In the genomic region with DNA sequence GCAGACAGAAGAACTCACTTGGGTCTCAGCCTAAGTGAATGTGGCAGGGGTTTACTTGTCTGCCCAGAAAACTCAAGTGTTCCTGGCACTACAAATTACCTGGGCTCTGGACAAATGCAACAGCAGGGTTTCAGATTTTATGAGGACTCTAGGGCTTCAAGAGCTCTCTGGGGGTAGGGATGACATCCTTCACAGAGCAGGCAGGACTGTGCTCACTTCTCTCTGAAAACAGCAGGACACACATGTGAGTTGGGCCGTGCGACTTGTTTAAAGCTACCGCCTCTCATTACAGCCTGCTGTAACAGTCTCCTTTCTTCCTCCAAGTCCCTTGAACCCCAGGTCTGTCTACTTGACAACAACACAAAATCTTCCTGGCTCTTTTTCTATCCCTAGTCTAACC, we compare ENCODE assay signal across 19 cellular contexts.
DNase-seq lines count a peak whose midpoint lies in the region; ATAC-seq and TF ChIP-seq lines count a peak whose summit lies in the region.
"Had no signal": no experiment of that assay in that cellular context is flagged by ENCODE, and none has a peak within 500 bp of the region (broad histone marks: within the 10 kb centered on the region; RNA-seq: fewer than 3 reads in every experiment).

No MANE protein-coding gene starts in this region.

- TF ChIP-seq CTCF in GM23338 (conservative IDR thresholded peaks at IDR 0.05; ENCODE audit: low read depth in 2 of 2) = no peak
- no peak for TF ChIP-seq CTCF in nephron (IDR thresholded peaks at IDR 0.05; ENCODE audit: unreplicated experiment in 3 of 3)

- H3K27me3 Mint-ChIP-seq in GM23338 (ENCODE audit: insufficient read depth, low read depth, poor library complexity) (peaks cover 2% of the 10 kb centered on the region), nephron (ENCODE audit: low read depth) (peaks cover 13% of the 10 kb centered on the region)
- H3K27me3 Mint-ChIP-seq: CD4-positive, CD25-positive, alpha-beta regulatory T cell had no signal

- H3K9me3 Mint-ChIP-seq in GM23338 = peaks cover 7% of the 10 kb centered on the region; the same call in 2 of the 3 replicates
- peaks cover 4% of the 10 kb centered on the region for H3K9me3 Mint-ChIP-seq in nephron

- H3K4me1 Mint-ChIP-seq in GM23338 (peaks cover 31% of the 10 kb centered on the region), nephron (peaks cover 26% of the 10 kb centered on the region)
- H3K4me1 Mint-ChIP-seq: CD4-positive, CD25-positive, alpha-beta regulatory T cell; CD8-positive, alpha-beta memory T cell had no signal

- ATAC-seq in GM23338 = no peak
- ATAC-seq in GM19467 (IDR thresholded peaks at IDR 0.05; ENCODE audit: unreplicated experiment) = no peak
- ATAC-seq: GM12878 had no signal

- H3F3A ChIP-seq in GM23338 (replicated peaks; ENCODE audit: low read depth) = no peaks in the 10 kb centered on the region

- H3K4me3 ChIP-seq in GM23338 = no peak overlapping the region
- H3K4me3 ChIP-seq: GM12878 had no signal

- H4K20me1 ChIP-seq in GM23338 (replicated peaks; ENCODE audit: insufficient read depth) = no peaks in the 10 kb centered on the region

- H3K27ac Mint-ChIP-seq in GM23338 = no peak overlapping the region
- H3K27ac Mint-ChIP-seq in nephron = peak overlapping the region in 2 of 3 experiments; percentile 40 to 41
- H3K27ac Mint-ChIP-seq: CD4-positive, CD25-positive, alpha-beta regulatory T cell; CD8-positive, alpha-beta memory T cell had no signal

- peaks cover 6% of the 10 kb centered on the region; the same call in 1 of the 2 replicates for H3K36me3 ChIP-seq in GM23338 (ENCODE audit: insufficient read depth)
- H3K36me3 ChIP-seq: BE2C had no signal

- peak overlapping the region; percentile 89; the same call in 1 of the 2 replicates for H2AFZ ChIP-seq in GM23338

- no peaks in the 10 kb centered on the region for H3K27me3 ChIP-seq in GM23338 (ENCODE audit: insufficient read depth)
- H3K27me3 ChIP-seq: BE2C had no signal

- no peak overlapping the region for H3K4me2 ChIP-seq in GM23338

- H3K4me3 Mint-ChIP-seq in GM23338 (no peak overlapping the region), nephron (no peak overlapping the region)
- H3K4me3 Mint-ChIP-seq: CD4-positive, CD25-positive, alpha-beta regulatory T cell; CD8-positive, alpha-beta memory T cell had no signal

- peaks cover 19% of the 10 kb centered on the region for H3K4me1 ChIP-seq in GM23338 (ENCODE audit: insufficient read depth)
- H3K4me1 ChIP-seq: BE2C had no signal

- peaks cover 8% of the 10 kb centered on the region; the same call in 1 of the 2 replicates for H3K9me2 ChIP-seq in GM23338 (ENCODE audit: insufficient read depth)

- no peak overlapping the region for H3K27ac ChIP-seq in GM23338 (ENCODE audit: low read depth)
- H3K27ac ChIP-seq: HL-60 had no signal

- H3K36me3 Mint-ChIP-seq in GM23338 (ENCODE audit: low read depth) = no peaks in the 10 kb centered on the region
- H3K36me3 Mint-ChIP-seq in nephron (ENCODE audit: low read depth) = no peaks in the 10 kb centered on the region
- H3K36me3 Mint-ChIP-seq: CD4-positive, CD25-positive, alpha-beta regulatory T cell; CD8-positive, alpha-beta memory T cell had no signal

- H3K79me2 ChIP-seq in GM23338 (replicated peaks; ENCODE audit: insufficient read depth) = no peaks in the 10 kb centered on the region

- peak; percentile 3 for DNase-seq in NCI-H345 (lab: John Stamatoyannopoulos, UW)
- DNase-seq in NCI-H345 treated with DMSO at 0.1 percent for 48 hours (lab: John Stamatoyannopoulos, UW; ENCODE audit: unreplicated experiment) = no peak
- DNase-seq in GM23338 (ENCODE audit: low spot score) = no peak
- peak; percentile 39 to 78 for DNase-seq in NCI-H524 (lab: John Stamatoyannopoulos, UW)
- DNase-seq in NCI-H146 treated with DMSO at 0.1 percent for 48 hours (lab: John Stamatoyannopoulos, UW; ENCODE audit: unreplicated experiment) = no peak
- no peak for DNase-seq in NCI-H1694 treated with DMSO at 0.1 percent for 48 hours (lab: John Stamatoyannopoulos, UW)
- DNase-seq: ACHN; BE2C; C1 segment of cervical spinal cord; CD4-positive, CD25-positive, alpha-beta regulatory T cell; CD8-positive, alpha-beta memory T cell; COR-L47; DMS 273 treated with DMSO at 0.1 percent for 48 hours; GF-D8; HCEC 1CT had no signal

TF ChIP-seq in GM23338, 12 proteins besides CTCF, POLR2A, EP300 and RAD21 (continues in another document):
- TF ChIP-seq EZH2 (IDR thresholded peaks at IDR 0.05; ENCODE audit: low read depth, unreplicated experiment) (no peak), ZNF331 (CRISPR knock-in tag; IDR thresholded peaks at IDR 0.05; ENCODE audit: low read depth) (no peak), NANOG (IDR thresholded peaks at IDR 0.05; ENCODE audit: borderline replicate concordance) (no peak), JUNB (IDR thresholded peaks at IDR 0.05; ENCODE audit: unreplicated experiment) (no peak), ZNF114 (CRISPR knock-in tag; IDR thresholded peaks at IDR 0.05) (no peak), POLR2AphosphoS5 (IDR thresholded peaks at IDR 0.05; ENCODE audit: low read depth) (no peak), STAT1 (IDR thresholded peaks at IDR 0.05; ENCODE audit: unreplicated experiment) (no peak), EZH2phosphoT487 (IDR thresholded peaks at IDR 0.05; ENCODE audit: unreplicated experiment) (no peak), CREB1 (CRISPR knock-in tag; IDR thresholded peaks at IDR 0.05; ENCODE audit: low read depth) (no peak)
- TF ChIP-seq, protein P1, sequence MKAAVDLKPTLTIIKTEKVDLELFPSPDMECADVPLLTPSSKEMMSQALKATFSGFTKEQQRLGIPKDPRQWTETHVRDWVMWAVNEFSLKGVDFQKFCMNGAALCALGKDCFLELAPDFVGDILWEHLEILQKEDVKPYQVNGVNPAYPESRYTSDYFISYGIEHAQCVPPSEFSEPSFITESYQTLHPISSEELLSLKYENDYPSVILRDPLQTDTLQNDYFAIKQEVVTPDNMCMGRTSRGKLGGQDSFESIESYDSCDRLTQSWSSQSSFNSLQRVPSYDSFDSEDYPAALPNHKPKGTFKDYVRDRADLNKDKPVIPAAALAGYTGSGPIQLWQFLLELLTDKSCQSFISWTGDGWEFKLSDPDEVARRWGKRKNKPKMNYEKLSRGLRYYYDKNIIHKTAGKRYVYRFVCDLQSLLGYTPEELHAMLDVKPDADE (IDR thresholded peaks at IDR 0.05) = no peak
- TF ChIP-seq, protein P2, sequence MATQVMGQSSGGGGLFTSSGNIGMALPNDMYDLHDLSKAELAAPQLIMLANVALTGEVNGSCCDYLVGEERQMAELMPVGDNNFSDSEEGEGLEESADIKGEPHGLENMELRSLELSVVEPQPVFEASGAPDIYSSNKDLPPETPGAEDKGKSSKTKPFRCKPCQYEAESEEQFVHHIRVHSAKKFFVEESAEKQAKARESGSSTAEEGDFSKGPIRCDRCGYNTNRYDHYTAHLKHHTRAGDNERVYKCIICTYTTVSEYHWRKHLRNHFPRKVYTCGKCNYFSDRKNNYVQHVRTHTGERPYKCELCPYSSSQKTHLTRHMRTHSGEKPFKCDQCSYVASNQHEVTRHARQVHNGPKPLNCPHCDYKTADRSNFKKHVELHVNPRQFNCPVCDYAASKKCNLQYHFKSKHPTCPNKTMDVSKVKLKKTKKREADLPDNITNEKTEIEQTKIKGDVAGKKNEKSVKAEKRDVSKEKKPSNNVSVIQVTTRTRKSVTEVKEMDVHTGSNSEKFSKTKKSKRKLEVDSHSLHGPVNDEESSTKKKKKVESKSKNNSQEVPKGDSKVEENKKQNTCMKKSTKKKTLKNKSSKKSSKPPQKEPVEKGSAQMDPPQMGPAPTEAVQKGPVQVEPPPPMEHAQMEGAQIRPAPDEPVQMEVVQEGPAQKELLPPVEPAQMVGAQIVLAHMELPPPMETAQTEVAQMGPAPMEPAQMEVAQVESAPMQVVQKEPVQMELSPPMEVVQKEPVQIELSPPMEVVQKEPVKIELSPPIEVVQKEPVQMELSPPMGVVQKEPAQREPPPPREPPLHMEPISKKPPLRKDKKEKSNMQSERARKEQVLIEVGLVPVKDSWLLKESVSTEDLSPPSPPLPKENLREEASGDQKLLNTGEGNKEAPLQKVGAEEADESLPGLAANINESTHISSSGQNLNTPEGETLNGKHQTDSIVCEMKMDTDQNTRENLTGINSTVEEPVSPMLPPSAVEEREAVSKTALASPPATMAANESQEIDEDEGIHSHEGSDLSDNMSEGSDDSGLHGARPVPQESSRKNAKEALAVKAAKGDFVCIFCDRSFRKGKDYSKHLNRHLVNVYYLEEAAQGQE (IDR thresholded peaks at IDR 0.05; ENCODE audit: unreplicated experiment) = no peak

Comparison
In these comparisons a context has a peak if more than half of its experiments do, and no peak if none do; other contexts are left out.
1. DNase-seq: peak in NCI-H345 (single experiment) and NCI-H524 (2 of 2); none in NCI-H345 treated with DMSO at 0.1 percent for 48 hours (single experiment), GM23338 (single experiment), NCI-H146 treated with DMSO at 0.1 percent for 48 hours (single experiment) and NCI-H1694 treated with DMSO at 0.1 percent for 48 hours (single experiment).